Comparison of ENCODE assay signal across 10 cellular contexts in genomic region chr22:45970709-45971388, GRCh38. TPM values are rescaled to one million over a fixed set of nuclear protein-coding genes. Genes with fewer than 3 reads are reported as not detected.
DNase-seq lines count a peak whose midpoint lies in the region; ATAC-seq and TF ChIP-seq lines count a peak whose summit lies in the region.
"Had no signal": no experiment of that assay in that cellular context is flagged by ENCODE, and none has a peak within 500 bp of the region (broad histone marks: within the 10 kb centered on the region; RNA-seq: fewer than 3 reads in every experiment).

No MANE protein-coding gene starts in this region.

- intact Hi-C loops in heart right ventricle (cut with DNase I): no loop called here
- intact Hi-C loops in left ventricle myocardium superior (cut with micrococcal nuclease): no loop called here
- intact Hi-C loops in ascending aorta (cut with DNase I): no loop called here

- H3K4me3 ChIP-seq in heart right ventricle (peak overlapping the region; percentile 1 to 41 (median 26)), ascending aorta (peak overlapping the region; percentile 24 to 33), kidney epithelial cell (ENCODE audit: low read depth, low read length) (peak overlapping the region; percentile 55)

- WGBS in heart right ventricle, 2 donors: 2% methylated on average over 38 of the region's 38 CpGs

- H3K4me1 ChIP-seq in heart right ventricle (peaks cover 7 to 18% (median 15%) of the 10 kb centered on the region in 9 donors), ascending aorta (peaks cover 2 to 14% of the 10 kb centered on the region in 2 donors)

- H3K36me3 Mint-ChIP-seq in type B pancreatic cell: no peaks in the 10 kb centered on the region

- H3K27ac ChIP-seq in heart right ventricle: no peak overlapping the region
- H3K27ac ChIP-seq in ascending aorta: no peak overlapping the region

- ATAC-seq in heart right ventricle (no peak), left ventricle myocardium superior (no peak)
- ATAC-seq: HCT116 had no signal

- H3K27me3 Mint-ChIP-seq in type B pancreatic cell: peaks cover 52% of the 10 kb centered on the region

- H3K27me3 ChIP-seq in heart right ventricle (peaks cover 44 to 100% (median 98%) of the 10 kb centered on the region in 7 donors), ascending aorta (peaks cover 28% of the 10 kb centered on the region), kidney epithelial cell (ENCODE audit: control insufficient read depth, insufficient read depth, low read length) (peaks cover 4% of the 10 kb centered on the region)

- peaks cover 11% of the 10 kb centered on the region for H3K4me1 Mint-ChIP-seq in type B pancreatic cell (ENCODE audit: unreplicated experiment)

- H3K36me3 ChIP-seq in heart right ventricle (no peaks in the 10 kb centered on the region), ascending aorta (no peaks in the 10 kb centered on the region), kidney epithelial cell (ENCODE audit: control insufficient read depth, insufficient read depth, low read length) (no peaks in the 10 kb centered on the region)

- H3K4me3 Mint-ChIP-seq in type B pancreatic cell: peak overlapping the region; percentile 81
- H3K4me3 Mint-ChIP-seq: CD4-positive, alpha-beta T cell had no signal

- H3K9me3 Mint-ChIP-seq in type B pancreatic cell: no peaks in the 10 kb centered on the region
- H3K9me3 Mint-ChIP-seq: CD4-positive, alpha-beta T cell had no signal

- H3K27ac Mint-ChIP-seq in type B pancreatic cell: no peak overlapping the region
- H3K27ac Mint-ChIP-seq: CD4-positive, alpha-beta T cell had no signal

- no peaks in the 10 kb centered on the region for H3K9me3 ChIP-seq in heart right ventricle
- H3K9me3 ChIP-seq in ascending aorta: no peaks in the 10 kb centered on the region

- TF ChIP-seq CTCF in heart right ventricle (IDR thresholded peaks at IDR 0.05): no peak
- TF ChIP-seq CTCF in ascending aorta (IDR thresholded peaks at IDR 0.05): no peak
- no peak for TF ChIP-seq CTCF in kidney epithelial cell (IDR thresholded peaks at IDR 0.05; ENCODE audit: insufficient read depth, low read length, poor library complexity, severe bottlenecking)
- TF ChIP-seq CTCF in type B pancreatic cell (conservative IDR thresholded peaks at IDR 0.05): no peak

- no peak for DNase-seq in heart right ventricle
- no peak for DNase-seq in left ventricle myocardium superior
- DNase-seq in ascending aorta (ENCODE audit: low spot score in 2 of 2): no peak
- no peak for DNase-seq in kidney epithelial cell (ENCODE audit: low read depth)
- DNase-seq in type B pancreatic cell (ENCODE audit: extremely low spot score, unreplicated experiment): no peak
- no peak for DNase-seq in dedifferentiated amniotic fluid mesenchymal stem cell (ENCODE audit: extremely low spot score)
- DNase-seq in Kasumi-1 (lab: John Stamatoyannopoulos, UW): no peak
- DNase-seq in NOMO-1 (lab: John Stamatoyannopoulos, UW; ENCODE audit: unreplicated experiment in 2 of 2): no peak
- DNase-seq: CD4-positive, alpha-beta T cell had no signal

RNA-seq across cellular contexts. Expression of gene WNT7B, which starts 6.1 kb away (rescaled TPM):
- total RNA-seq in heart right ventricle (not detected), left ventricle myocardium superior (not detected), ascending aorta (not detected), kidney epithelial cell (15.3 and 19.2 TPM in 2 replicates), type B pancreatic cell (ENCODE audit: low replicate concordance) (14.8 and 16.4 TPM in 2 replicates)
- not detected for polyA plus RNA-seq in heart right ventricle
- total RNA-seq: CD4-positive, alpha-beta T cell had no signal

Comparison
In these comparisons a context has a peak if more than half of its experiments do, and no peak if none do; other contexts are left out.
1. RNA of gene WNT7B, which starts 6.1 kb away (total RNA-seq): 14.8 to 16.4 TPM in type B pancreatic cell and 15.3 to 19.2 TPM in kidney epithelial cell; not detected in heart right ventricle, not detected in left ventricle myocardium superior (single experiment) and not detected in ascending aorta (single experiment); every median in the first group is over 10 times any median in the second.
2. Peak in every context shown above with its lines, with median percentiles within 50 percentile points of each other: H3K4me3 ChIP-seq.